7 cellular contexts compared by ENCODE assay signal in genomic region chr14:85391892-85392291, GRCh38.
"Had no signal": no experiment of that assay in that cellular context is flagged by ENCODE, and none has a peak within 500 bp of the region (broad histone marks: within the 10 kb centered on the region; RNA-seq: fewer than 3 reads in every experiment).

No MANE protein-coding gene starts in this region.

- H3K27me3 Mint-ChIP-seq: IgD-negative memory B cell had no signal

- ATAC-seq: HCT116, HepG2 had no signal

- H3K9me3 Mint-ChIP-seq: HFFc6 had no signal

- H3K4me3 Mint-ChIP-seq: HFFc6, IgD-negative memory B cell had no signal

- DNase-seq: GM23248, GOT3, H7, HFFc6 had no signal

- H3K4me1 Mint-ChIP-seq: IgD-negative memory B cell had no signal

- H3K27ac Mint-ChIP-seq: HFFc6, IgD-negative memory B cell had no signal

- H3K36me3 Mint-ChIP-seq: IgD-negative memory B cell had no signal
